In genomic region chr12:25740617-25741016, GRCh38 we compare ENCODE assay signal across 1 cellular context.
TF ChIP-seq lines count a peak whose summit lies in the region.

No MANE protein-coding gene starts in this region.

TF ChIP-seq in A549, 52 proteins besides CTCF, POLR2A, EP300 and RAD21 (continued from another document):
- TF ChIP-seq ESRRA (IDR thresholded peaks at IDR 0.05; ENCODE audit: borderline replicate concordance, low read length) (no peak), ZFP36 (IDR thresholded peaks at IDR 0.05; ENCODE audit: borderline replicate concordance, partially characterized antibody) (no peak)
TF ChIP-seq in A549: peak in this region for 1.
